10 cellular contexts compared by ENCODE assay signal in the genomic region with DNA sequence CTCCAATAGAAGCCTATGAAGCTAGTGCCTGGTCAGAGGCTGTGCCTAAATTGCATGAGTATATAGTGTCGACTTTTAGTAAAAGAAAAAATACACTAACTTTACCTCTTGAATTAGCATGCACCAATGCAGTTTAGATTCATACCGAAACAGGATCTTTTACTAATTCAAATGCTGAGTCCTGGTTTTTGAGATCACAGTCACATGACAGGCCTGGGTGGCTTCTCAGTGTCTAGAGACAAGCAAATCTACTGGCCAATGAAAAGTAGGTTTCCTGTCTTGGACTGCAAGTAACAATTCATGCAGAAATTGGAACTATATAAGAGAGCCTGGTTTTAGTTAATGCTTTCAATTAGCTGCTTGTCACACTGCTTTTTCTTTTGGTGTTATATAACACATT. TPM values are rescaled to one million over a fixed set of nuclear protein-coding genes. Genes with fewer than 3 reads are reported as not detected.
DNase-seq lines count a peak whose midpoint lies in the region; ATAC-seq and TF ChIP-seq lines count a peak whose summit lies in the region.
"Had no signal": no experiment of that assay in that cellular context is flagged by ENCODE, and none has a peak within 500 bp of the region (broad histone marks: within the 10 kb centered on the region; RNA-seq: fewer than 3 reads in every experiment).

No MANE protein-coding gene starts in this region.

- H3K4me3 ChIP-seq in left lung = no peak overlapping the region

- H3K9me3 ChIP-seq in left lung = no peaks in the 10 kb centered on the region

- H3K27me3 ChIP-seq in left lung = peaks cover 0 to 86% of the 10 kb centered on the region in 2 donors

- no peak for TF ChIP-seq CTCF in left lung (IDR thresholded peaks at IDR 0.05)

- peak; percentile 62 for ATAC-seq in GM18502 (IDR thresholded peaks at IDR 0.05; ENCODE audit: poor library complexity, unreplicated experiment)
- peak; percentile 52 for ATAC-seq in GM21717 (IDR thresholded peaks at IDR 0.05; ENCODE audit: unreplicated experiment)
- ATAC-seq in left lung = peak; percentile 7

- peak overlapping the region in 1 of 2 donors; percentile 2 for H3K27ac ChIP-seq in left lung

- H3K36me3 ChIP-seq in left lung = no peaks in the 10 kb centered on the region

- peaks cover 39 to 57% of the 10 kb centered on the region in 2 donors for H3K4me1 ChIP-seq in left lung

- DNase-seq in MV-4-11 (lab: John Stamatoyannopoulos, UW) (peak; percentile 75), left lung (no peak), NCI-H2196 (lab: John Stamatoyannopoulos, UW; ENCODE audit: unreplicated experiment) (no peak), SW480 (ENCODE audit: low spot score) (no peak), AG08396 (ENCODE audit: low spot score) (no peak), NCI-H1105 treated with DMSO at 0.1 percent for 48 hours (lab: John Stamatoyannopoulos, UW) (no peak)
- DNase-seq: activated effector memory CD4-positive, alpha-beta T cell treated with Interleukin-2 at 50 U/mL for 16 hours; NCI-H1436 treated with DMSO at 0.1 percent for 48 hours had no signal

- intact Hi-C loops in left lung (cut with DNase I) = no loop called here

RNA-seq across cellular contexts. Expression of a gene that starts 7.2 kb away (rescaled TPM):
- total RNA-seq in left lung = 100 to 1,000 TPM; 101 to 109 TPM

RNA-seq across cellular contexts. Expression of a gene that starts 18.3 kb away (rescaled TPM):
- total RNA-seq in left lung = 1 to 10 TPM; 5.2 to 6.9 TPM

Comparison
In these comparisons a context has a peak if more than half of its experiments do, and no peak if none do; other contexts are left out.
1. ATAC-seq: peak in every context shown above with its lines; median percentile 62 in GM18502; 52 in GM21717; 7 in left lung.